3 cellular contexts compared by ENCODE assay signal in genomic region chr11:31417816-31418215, GRCh38.
A peak's percentile ranks its signal among the peaks of the same experiment; 100 is the strongest.
TF ChIP-seq lines count a peak whose summit lies in the region.

No MANE protein-coding gene starts in this region.

TF ChIP-seq in GM23338, 12 proteins besides CTCF, POLR2A, EP300 and RAD21:
- TF ChIP-seq STAT1 (IDR thresholded peaks at IDR 0.05; ENCODE audit: unreplicated experiment), result no peak
- TF ChIP-seq POLR2AphosphoS5 (IDR thresholded peaks at IDR 0.05; ENCODE audit: low read depth), result no peak
- TF ChIP-seq ETS1 (IDR thresholded peaks at IDR 0.05), result no peak
- TF ChIP-seq ZNF331 (CRISPR knock-in tag; IDR thresholded peaks at IDR 0.05; ENCODE audit: low read depth), result no peak
- no peak for TF ChIP-seq JUNB (IDR thresholded peaks at IDR 0.05; ENCODE audit: unreplicated experiment)
- TF ChIP-seq NANOG (IDR thresholded peaks at IDR 0.05; ENCODE audit: borderline replicate concordance), result no peak
- TF ChIP-seq EZH2 (IDR thresholded peaks at IDR 0.05; ENCODE audit: low read depth, unreplicated experiment), result no peak
- no peak for TF ChIP-seq EZH2phosphoT487 (IDR thresholded peaks at IDR 0.05; ENCODE audit: unreplicated experiment)
- TF ChIP-seq ZNF114 (CRISPR knock-in tag; IDR thresholded peaks at IDR 0.05), result no peak
- TF ChIP-seq, protein P1, sequence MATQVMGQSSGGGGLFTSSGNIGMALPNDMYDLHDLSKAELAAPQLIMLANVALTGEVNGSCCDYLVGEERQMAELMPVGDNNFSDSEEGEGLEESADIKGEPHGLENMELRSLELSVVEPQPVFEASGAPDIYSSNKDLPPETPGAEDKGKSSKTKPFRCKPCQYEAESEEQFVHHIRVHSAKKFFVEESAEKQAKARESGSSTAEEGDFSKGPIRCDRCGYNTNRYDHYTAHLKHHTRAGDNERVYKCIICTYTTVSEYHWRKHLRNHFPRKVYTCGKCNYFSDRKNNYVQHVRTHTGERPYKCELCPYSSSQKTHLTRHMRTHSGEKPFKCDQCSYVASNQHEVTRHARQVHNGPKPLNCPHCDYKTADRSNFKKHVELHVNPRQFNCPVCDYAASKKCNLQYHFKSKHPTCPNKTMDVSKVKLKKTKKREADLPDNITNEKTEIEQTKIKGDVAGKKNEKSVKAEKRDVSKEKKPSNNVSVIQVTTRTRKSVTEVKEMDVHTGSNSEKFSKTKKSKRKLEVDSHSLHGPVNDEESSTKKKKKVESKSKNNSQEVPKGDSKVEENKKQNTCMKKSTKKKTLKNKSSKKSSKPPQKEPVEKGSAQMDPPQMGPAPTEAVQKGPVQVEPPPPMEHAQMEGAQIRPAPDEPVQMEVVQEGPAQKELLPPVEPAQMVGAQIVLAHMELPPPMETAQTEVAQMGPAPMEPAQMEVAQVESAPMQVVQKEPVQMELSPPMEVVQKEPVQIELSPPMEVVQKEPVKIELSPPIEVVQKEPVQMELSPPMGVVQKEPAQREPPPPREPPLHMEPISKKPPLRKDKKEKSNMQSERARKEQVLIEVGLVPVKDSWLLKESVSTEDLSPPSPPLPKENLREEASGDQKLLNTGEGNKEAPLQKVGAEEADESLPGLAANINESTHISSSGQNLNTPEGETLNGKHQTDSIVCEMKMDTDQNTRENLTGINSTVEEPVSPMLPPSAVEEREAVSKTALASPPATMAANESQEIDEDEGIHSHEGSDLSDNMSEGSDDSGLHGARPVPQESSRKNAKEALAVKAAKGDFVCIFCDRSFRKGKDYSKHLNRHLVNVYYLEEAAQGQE (IDR thresholded peaks at IDR 0.05; ENCODE audit: unreplicated experiment), result no peak
- TF ChIP-seq CREB1 (CRISPR knock-in tag; IDR thresholded peaks at IDR 0.05; ENCODE audit: low read depth), result no peak

TF ChIP-seq in K562, 482 proteins besides CTCF, POLR2A, EP300 and RAD21:
- TF ChIP-seq TFAM (CRISPR knock-in tag; conservative IDR thresholded peaks at IDR 0.05) (no peak), PATZ1 (CRISPR knock-in tag; IDR thresholded peaks at IDR 0.05; ENCODE audit: borderline replicate concordance) (no peak), XRCC5 (IDR thresholded peaks at IDR 0.05; ENCODE audit: low read depth, low read length) (no peak), C11orf30 (IDR thresholded peaks at IDR 0.05; ENCODE audit: low read depth) (peak; percentile 43), ZNF316 (IDR thresholded peaks at IDR 0.05) (peak; percentile 52; the same call in 1 of the 2 replicates), HDAC3 (IDR thresholded peaks at IDR 0.05; ENCODE audit: borderline replicate concordance, partially characterized antibody) (no peak), NFE2L1 (tag; IDR thresholded peaks at IDR 0.05; ENCODE audit: borderline replicate concordance, low read depth) (no peak), ETS2 (tag; IDR thresholded peaks at IDR 0.05; ENCODE audit: borderline replicate concordance, poor library complexity, severe bottlenecking) (no peak), ZNF274 (IDR thresholded peaks at IDR 0.05; ENCODE audit: borderline replicate concordance, low read depth, low read length) (no peak), ARNT (IDR thresholded peaks at IDR 0.05) (no peak), RHOXF2B (CRISPR knock-in tag; conservative IDR thresholded peaks at IDR 0.05) (no peak)
TF ChIP-seq in K562: peak in this region for 2.

TF ChIP-seq in GM12891, 5 proteins besides CTCF, POLR2A, EP300 and RAD21:
- TF ChIP-seq TAF1 (IDR thresholded peaks at IDR 0.05; ENCODE audit: low read depth, low read length) (no peak), POLR2AphosphoS5 (IDR thresholded peaks at IDR 0.05; ENCODE audit: low read depth, low read length) (no peak), POU2F2 (IDR thresholded peaks at IDR 0.05; ENCODE audit: low read depth, low read length) (no peak), PAX5 (IDR thresholded peaks at IDR 0.05; ENCODE audit: insufficient read depth, low read length, severe bottlenecking) (no peak), SPI1 (IDR thresholded peaks at IDR 0.05; ENCODE audit: low read depth, low read length) (no peak)
